In genomic region chr15:52191207-52191606, GRCh38 we compare ENCODE assay signal across 12 cellular contexts. TPM values are rescaled to one million over a fixed set of nuclear protein-coding genes. Genes with fewer than 3 reads are reported as not detected.
DNase-seq lines count a peak whose midpoint lies in the region; ATAC-seq, FAIRE-seq and TF ChIP-seq lines count a peak whose summit lies in the region.
"Had no signal": no experiment of that assay in that cellular context is flagged by ENCODE, and none has a peak within 500 bp of the region (broad histone marks: within the 10 kb centered on the region; RNA-seq: fewer than 3 reads in every experiment).

Gene GNB5, minus strand, starts transcription at chr15:52191392. Its CDS starts 6,716 bp downstream, at chr15:52184676.

- TF ChIP-seq POLR2A in endothelial cell of umbilical vein (IDR thresholded peaks at IDR 0.05; ENCODE audit: low read depth, low read length): no peak

- no peaks in the 10 kb centered on the region for H4K20me1 ChIP-seq in endothelial cell of umbilical vein (replicated peaks; ENCODE audit: control insufficient read depth, extremely low read depth, insufficient read depth, low read length)

- H3K4me1 ChIP-seq in endothelial cell of umbilical vein (ENCODE audit: control insufficient read depth, extremely low read depth, insufficient read depth, low read length): no peaks in the 10 kb centered on the region

- BruUV-seq in Calu3 (replicated peaks; lab: Mats Ljungman, UMichigan): no TSS peak
- no TSS peak for BruUV-seq in endothelial cell of umbilical vein (replicated peaks; lab: Mats Ljungman, UMichigan)

- no peaks in the 10 kb centered on the region for H3K79me2 ChIP-seq in endothelial cell of umbilical vein (ENCODE audit: control insufficient read depth, insufficient read depth, low read length)

- H2AFZ ChIP-seq in endothelial cell of umbilical vein (ENCODE audit: low read depth, low read length): no peak within 1 kb of the TSS

- H3K9me1 ChIP-seq in endothelial cell of umbilical vein (replicated peaks; ENCODE audit: control insufficient read depth, extremely low read depth, insufficient read depth, low read length): no peaks in the 10 kb centered on the region

- DNase-seq in Calu3 (no peak), NCI-H82 (lab: John Stamatoyannopoulos, UW) (peak; percentile 98), endothelial cell of umbilical vein (ENCODE audit: low read depth, low spot score) (no peak), neural crest cell (ENCODE audit: low read depth, low spot score) (no peak), AML-193 (lab: John Stamatoyannopoulos, UW) (no peak), mesenteric fat pad (ENCODE audit: low spot score) (no peak)
- DNase-seq: MV-4-11 had no signal

- H3K36me3 Mint-ChIP-seq in Calu3 (ENCODE audit: insufficient read depth, unreplicated experiment): peaks cover 22% of the 10 kb centered on the region
- no peaks in the 10 kb centered on the region for H3K36me3 Mint-ChIP-seq in neural crest cell (ENCODE audit: low read depth)

- no peaks in the 10 kb centered on the region for H3K9me3 ChIP-seq in endothelial cell of umbilical vein (replicated peaks; ENCODE audit: control insufficient read depth, insufficient read depth, low read length)

- H3K27me3 ChIP-seq in endothelial cell of umbilical vein (ENCODE audit: control insufficient read depth in 2 of 2, insufficient read depth in 2 of 2, low read length in 2 of 2): no peaks in the 10 kb centered on the region

- H3K27ac ChIP-seq in endothelial cell of umbilical vein (ENCODE audit: insufficient read depth, low read depth, low read length): no peak within 1 kb of the TSS

- dilution Hi-C loops in endothelial cell of umbilical vein (cut with MboI; ENCODE audit: extremely low pct_ligation_motif_present, low sequenced_read_pairs): no loop called here

- FAIRE-seq in endothelial cell of umbilical vein (lab: Jason Lieb, UNC): no peak
- FAIRE-seq: G401.6 had no signal

- no peak within 1 kb of the TSS for H3K4me2 ChIP-seq in endothelial cell of umbilical vein (ENCODE audit: insufficient read depth, low read length)

- H3K36me3 ChIP-seq in endothelial cell of umbilical vein (ENCODE audit: control insufficient read depth in 2 of 2, extremely low read depth in 1 of 2, insufficient read depth in 2 of 2, low read length in 2 of 2): no peaks in the 10 kb centered on the region

- H3K4me1 Mint-ChIP-seq in Calu3 (ENCODE audit: low read depth, unreplicated experiment) (peaks cover 8% of the 10 kb centered on the region), neural crest cell (no peaks in the 10 kb centered on the region)

- no peaks in the 10 kb centered on the region for H3K27me3 Mint-ChIP-seq in Calu3 (ENCODE audit: unreplicated experiment)
- H3K27me3 Mint-ChIP-seq in neural crest cell (ENCODE audit: low read depth): no peaks in the 10 kb centered on the region
- H3K27me3 Mint-ChIP-seq: dendritic cell treated with granulocyte-macrophage colony-stimulating factor and Interleukin-4, amounts not matched to agents 40 ng/mL and 50 ng/mL, for 4 days; stimulated activated naive CD8-positive, alpha-beta T cell treated with anti-CD3 and anti-CD28 coated beads, Interleukin-15, Interleukin-2, amounts not matched to agents 100 ng/mL and 50 ng/mL, for 24 hours had no signal

- H3K9me3 Mint-ChIP-seq in Calu3 (ENCODE audit: low read depth, unreplicated experiment) (no peaks in the 10 kb centered on the region), neural crest cell (no peaks in the 10 kb centered on the region)
- H3K9me3 Mint-ChIP-seq: dendritic cell treated with granulocyte-macrophage colony-stimulating factor and Interleukin-4, amounts not matched to agents 40 ng/mL and 50 ng/mL, for 4 days; stimulated activated naive CD8-positive, alpha-beta T cell treated with anti-CD3 and anti-CD28 coated beads, Interleukin-15, Interleukin-2, amounts not matched to agents 100 ng/mL and 50 ng/mL, for 24 hours had no signal

- H3K4me3 Mint-ChIP-seq in Calu3 (ENCODE audit: low read depth, unreplicated experiment) (no peak within 1 kb of the TSS), neural crest cell (no peak within 1 kb of the TSS)
- H3K4me3 Mint-ChIP-seq: dendritic cell treated with granulocyte-macrophage colony-stimulating factor and Interleukin-4, amounts not matched to agents 40 ng/mL and 50 ng/mL, for 4 days; stimulated activated naive CD8-positive, alpha-beta T cell treated with anti-CD3 and anti-CD28 coated beads, Interleukin-15, Interleukin-2, amounts not matched to agents 100 ng/mL and 50 ng/mL, for 24 hours had no signal

- TF ChIP-seq CTCF in Calu3 (IDR thresholded peaks at IDR 0.05; ENCODE audit: unreplicated experiment) (no peak), endothelial cell of umbilical vein (IDR thresholded peaks at IDR 0.05; ENCODE audit: extremely low read depth in 1 of 2, insufficient read depth in 1 of 2, low read depth in 1 of 2, low read length in 2 of 2) (no peak), neural crest cell (conservative IDR thresholded peaks at IDR 0.05) (no peak)

- peak within 1 kb of the TSS; percentile 48 for H3K27ac Mint-ChIP-seq in Calu3 (ENCODE audit: unreplicated experiment)
- no peak within 1 kb of the TSS for H3K27ac Mint-ChIP-seq in neural crest cell (ENCODE audit: unreplicated experiment)
- H3K27ac Mint-ChIP-seq: dendritic cell treated with granulocyte-macrophage colony-stimulating factor and Interleukin-4, amounts not matched to agents 40 ng/mL and 50 ng/mL, for 4 days; stimulated activated naive CD8-positive, alpha-beta T cell treated with anti-CD3 and anti-CD28 coated beads, Interleukin-15, Interleukin-2, amounts not matched to agents 100 ng/mL and 50 ng/mL, for 24 hours had no signal

- POLR2A ChIA-PET in endothelial cell of umbilical vein (lab: Charles Lee): no interaction called here

- CTCF ChIA-PET in Calu3 (lab: Charles Lee) (no interaction called here), endothelial cell of umbilical vein (lab: Charles Lee) (interaction anchor here (1.1 kb wide), 1 partner anchor 34 kb away, joined by 3 read pairs; no protein-coding TSS in a partner anchor)

- H3K4me3 ChIP-seq in endothelial cell of umbilical vein (replicated peaks in 1 of 3; ENCODE audit: insufficient read depth in 1 of 3, low read depth in 1 of 3, low read length in 3 of 3): no peak within 1 kb of the TSS

- H3K9ac ChIP-seq in endothelial cell of umbilical vein (replicated peaks; ENCODE audit: extremely low read depth, insufficient read depth, low read length): no peak within 1 kb of the TSS

- intact Hi-C loops in Calu3 (cut with micrococcal nuclease; ENCODE audit: unreplicated experiment) (no loop called here), endothelial cell of umbilical vein (cut with micrococcal nuclease) (no loop called here)

- ATAC-seq in GM19035 (IDR thresholded peaks at IDR 0.05; ENCODE audit: unreplicated experiment) (no peak), GM21723 (IDR thresholded peaks at IDR 0.05; ENCODE audit: unreplicated experiment) (no peak)

TF ChIP-seq in endothelial cell of umbilical vein, 7 proteins besides CTCF, POLR2A, EP300 and RAD21:
- TF ChIP-seq FOS (IDR thresholded peaks at IDR 0.05; ENCODE audit: borderline replicate concordance, insufficient read depth, low read length) (no peak), EZH2 (IDR thresholded peaks at IDR 0.05; ENCODE audit: borderline replicate concordance, low read depth, low read length, severe bottlenecking) (no peak), JUN (IDR thresholded peaks at IDR 0.05; ENCODE audit: borderline replicate concordance, insufficient read depth, insufficient read length, low read depth) (no peak), MYC (IDR thresholded peaks at IDR 0.05; ENCODE audit: low read depth, low read length) (no peak), GATA2 (IDR thresholded peaks at IDR 0.05; ENCODE audit: insufficient read depth, insufficient read length, low read depth, low read length) (no peak), POLR2AphosphoS5 (IDR thresholded peaks at IDR 0.05; ENCODE audit: insufficient read depth, low read depth, low read length) (no peak)
- TF ChIP-seq, protein P1, sequence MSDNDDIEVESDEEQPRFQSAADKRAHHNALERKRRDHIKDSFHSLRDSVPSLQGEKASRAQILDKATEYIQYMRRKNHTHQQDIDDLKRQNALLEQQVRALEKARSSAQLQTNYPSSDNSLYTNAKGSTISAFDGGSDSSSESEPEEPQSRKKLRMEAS (IDR thresholded peaks at IDR 0.05; ENCODE audit: insufficient read depth, insufficient read length): no peak

RNA-seq across cellular contexts. Expression of gene GNB5, which starts in this region (rescaled TPM):
- total RNA-seq in Calu3 (2022): 35.6 and 48.8 TPM in 2 replicates
- total RNA-seq in endothelial cell of umbilical vein: 16.8 and 19.1 TPM in 2 replicates
- 11.7 and 15.6 TPM in 2 replicates for polyA plus RNA-seq in endothelial cell of umbilical vein
- 20.3 and 20.5 TPM in 2 replicates for polyA plus RNA-seq in endothelial cell of umbilical vein (2011; cell fraction: cytosol; rRNA removed)
- polyA plus RNA-seq in endothelial cell of umbilical vein (2011; cell fraction: nucleus; rRNA removed): 18.1 and 21.5 TPM in 2 replicates
- polyA plus RNA-seq in endothelial cell of umbilical vein (2012): 20.3 and 21.7 TPM in 2 replicates
- polyA minus RNA-seq in endothelial cell of umbilical vein: 25.7 and 31.6 TPM in 2 replicates
- polyA minus RNA-seq in endothelial cell of umbilical vein (2011; cell fraction: cytosol; rRNA and poly(A)+ RNA removed): 32.1 TPM
- polyA minus RNA-seq in endothelial cell of umbilical vein (2011; cell fraction: nucleus; rRNA and poly(A)+ RNA removed): 21.9 and 23.3 TPM in 2 replicates
- 15.8 and 16.7 TPM in 2 replicates for total RNA-seq in neural crest cell
- total RNA-seq in mesenteric fat pad: 8.9 TPM
